Comparison of ENCODE assay signal across 7 cellular contexts in the genomic region with DNA sequence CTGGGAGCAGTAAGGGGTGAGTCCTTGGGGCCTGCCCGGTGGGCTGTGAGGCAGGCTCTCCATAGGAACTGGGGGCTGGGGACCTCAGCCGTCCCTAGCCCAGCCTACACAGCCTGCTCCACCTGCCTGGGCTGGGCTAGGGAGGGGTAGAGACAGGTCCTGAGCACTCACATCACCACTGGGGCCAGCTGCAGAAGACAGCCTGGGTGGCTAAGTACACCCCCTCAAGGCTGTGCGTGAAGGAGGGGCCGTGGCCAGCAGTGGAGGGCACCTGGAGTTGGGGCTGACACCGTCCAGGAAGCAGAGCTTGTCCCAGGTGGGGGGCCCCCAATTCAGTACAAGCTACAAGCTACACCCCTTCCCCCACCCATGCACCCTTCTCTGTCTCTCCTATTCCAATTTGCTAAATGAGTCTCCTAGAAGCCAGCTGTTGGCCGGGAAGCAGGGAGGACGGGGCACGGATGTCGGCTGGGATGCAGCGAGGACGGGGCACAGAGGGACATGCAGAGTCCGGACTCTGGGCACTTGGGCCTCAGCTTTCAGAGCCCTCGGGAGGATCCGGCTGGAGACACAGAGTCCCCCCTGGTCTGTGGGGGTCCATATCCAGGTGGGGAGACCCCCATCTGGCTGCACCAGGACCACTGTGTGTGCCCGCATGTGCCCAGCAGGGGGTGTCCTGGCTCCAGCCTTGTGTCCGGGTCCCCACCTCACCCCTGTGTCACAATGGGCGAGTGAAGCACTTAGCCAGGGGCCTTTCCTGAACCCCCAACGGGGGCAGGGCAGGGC. TPM values are rescaled to one million over a fixed set of nuclear protein-coding genes. Genes with fewer than 3 reads are reported as not detected.
DNase-seq lines count a peak whose midpoint lies in the region; ATAC-seq and TF ChIP-seq lines count a peak whose summit lies in the region.

No MANE protein-coding gene starts in this region.

- H3K36me3 ChIP-seq in psoas muscle (ENCODE audit: insufficient read depth in 1 of 2, low read depth in 1 of 2): no peaks in the 10 kb centered on the region

- H3K27me3 ChIP-seq in psoas muscle (ENCODE audit: insufficient read depth in 3 of 3, low read length in 2 of 3): peaks cover 0 to under 1% (median 0%) of the 10 kb centered on the region in 3 donors

- DNase-seq in ELR (ENCODE audit: low read depth): peak; percentile 62
- no peak for DNase-seq in choroid plexus epithelial cell (ENCODE audit: low read depth)
- DNase-seq in psoas muscle: no peak
- no peak for DNase-seq in SIG-M5 treated with dmso at 0.1 percent for 504 hours (lab: John Stamatoyannopoulos, UW; ENCODE audit: unreplicated experiment)
- no peak for DNase-seq in CD1c-positive myeloid dendritic cell (ENCODE audit: extremely low spot score)

- intact Hi-C loops in psoas muscle (cut with DNase I): no loop called here

- TF ChIP-seq CTCF in LNCAP (IDR thresholded peaks at IDR 0.05) (peak; percentile 43), choroid plexus epithelial cell (conservative IDR thresholded peaks at IDR 0.05; ENCODE audit: low read depth, low read length) (peak; percentile 42), psoas muscle (IDR thresholded peaks at IDR 0.05) (peak; percentile 13)

- peaks cover 11% of the 10 kb centered on the region for H3K4me1 ChIP-seq in psoas muscle

- 57 to 72% (median 69%) methylated on average over 18 of the region's 18 CpGs for WGBS in psoas muscle, 3 donors

- no peaks in the 10 kb centered on the region for H3K9me3 ChIP-seq in psoas muscle

- H3K27ac ChIP-seq in psoas muscle: peak overlapping the region; percentile 80

- ATAC-seq in psoas muscle (no peak), GM18498 (IDR thresholded peaks at IDR 0.05; ENCODE audit: unreplicated experiment) (no peak)

- H3K4me3 ChIP-seq in choroid plexus epithelial cell (ENCODE audit: low read depth, low read length): no peak overlapping the region
- no peak overlapping the region for H3K4me3 ChIP-seq in psoas muscle

RNA-seq across cellular contexts. Expression of gene ISG15, which starts 1.8 kb away (rescaled TPM):
- 10 to 100 TPM in 1 of 4 donors, 1 to 10 TPM in 3; 2.9 to 12.4 (median 8.1) TPM for total RNA-seq in psoas muscle
- polyA plus RNA-seq in psoas muscle: 10 to 100 TPM; 13.3 to 22.1 (median 17.1) TPM

RNA-seq across cellular contexts. Expression of gene AGRN, which starts 4.8 kb away (rescaled TPM):
- 1 to 10 TPM; 3.4 to 5.4 (median 4.6) TPM for total RNA-seq in psoas muscle
- polyA plus RNA-seq in psoas muscle: 1 to 10 TPM; 1.3 to 3.0 (median 1.4) TPM

RNA-seq across cellular contexts. Expression of gene HES4, which starts 15.2 kb away (rescaled TPM):
- 10 to 100 TPM in 3 of 4 donors, 1 to 10 TPM in 1; 7.2 to 21.8 (median 12.6) TPM for total RNA-seq in psoas muscle
- polyA plus RNA-seq in psoas muscle: 10 to 100 TPM in 1 of 3 donors, 1 to 10 TPM in 2; 2.3 to 20.2 (median 5.4) TPM

RNA-seq across cellular contexts. Expression of gene PERM1, which starts 33.2 kb away (rescaled TPM):
- 100 to 1,000 TPM in 2 of 4 donors, 10 to 100 TPM in 2; 13.9 to 249 (median 109) TPM for total RNA-seq in psoas muscle
- 100 to 1,000 TPM in 1 of 3 donors, 10 to 100 TPM in 2; 38.1 to 239 (median 58.5) TPM for polyA plus RNA-seq in psoas muscle

RNA-seq across cellular contexts. Expression of gene PLEKHN1, which starts 48.8 kb away (rescaled TPM):
- total RNA-seq in psoas muscle: not detected
- under 1 TPM in 1 of 3 donors, not detected in 2; 0.03 TPM for polyA plus RNA-seq in psoas muscle
